In the genomic region with DNA sequence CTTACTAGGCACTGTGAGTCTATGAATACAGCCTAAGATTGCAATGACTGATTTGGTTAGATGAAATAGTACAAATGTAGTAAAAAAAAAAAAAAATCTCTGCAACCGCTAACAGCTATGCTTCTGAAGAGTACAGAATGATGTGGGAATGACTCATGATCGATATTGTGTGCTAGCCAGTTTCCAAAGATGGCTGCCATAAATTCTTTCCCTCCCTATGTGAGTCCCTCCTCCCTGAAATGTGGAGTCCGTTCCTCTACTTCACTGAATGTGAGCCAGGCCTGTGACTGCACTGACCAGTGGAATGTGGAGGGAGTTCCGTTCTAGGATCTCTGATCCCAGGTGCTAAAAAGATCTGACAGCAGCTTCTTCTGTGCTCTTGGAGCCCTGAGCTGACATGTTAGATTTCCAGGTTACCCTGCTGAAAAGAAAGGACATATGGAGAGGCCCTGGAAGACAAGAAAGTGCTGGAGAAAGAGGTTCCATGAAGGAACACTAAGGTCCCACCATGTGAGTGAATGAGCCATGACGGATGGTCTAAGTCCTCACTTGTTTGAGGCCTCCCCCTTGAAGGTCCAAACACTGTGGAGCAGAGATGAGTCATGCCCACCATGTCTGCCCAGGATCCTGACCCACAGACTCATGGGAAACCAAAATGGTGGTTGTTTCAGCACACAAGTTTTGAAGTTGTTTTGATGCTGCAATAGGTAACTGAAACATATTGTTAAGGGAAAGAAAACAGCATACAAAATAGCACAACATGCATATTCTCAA, we compare ENCODE assay signal across 25 cellular contexts. TPM values are rescaled to one million over a fixed set of nuclear protein-coding genes. Genes with fewer than 3 reads are reported as not detected.
DNase-seq lines count a peak whose midpoint lies in the region; ATAC-seq, FAIRE-seq and TF ChIP-seq lines count a peak whose summit lies in the region.
"Had no signal": no experiment of that assay in that cellular context is flagged by ENCODE, and none has a peak within 500 bp of the region (broad histone marks: within the 10 kb centered on the region; RNA-seq: fewer than 3 reads in every experiment).

No MANE protein-coding gene starts in this region.

- POLR2A ChIA-PET in HepG2 (lab: Yijun Ruan, JAX) (no interaction called here), PC-3 (lab: Charles Lee; ENCODE audit: unreplicated experiment) (no interaction called here)

- no peak overlapping the region for H3K4me3 Mint-ChIP-seq in Calu3 (ENCODE audit: low read depth, unreplicated experiment)
- H3K4me3 Mint-ChIP-seq: naive thymus-derived CD8-positive, alpha-beta T cell; WTC11 had no signal

- H3F3A ChIP-seq in PC-3 (ENCODE audit: low read length, unreplicated experiment), result no peaks in the 10 kb centered on the region

- no peak overlapping the region for H3K4me2 ChIP-seq in HepG2 (ENCODE audit: low read depth, low read length)
- H3K4me2 ChIP-seq in PC-3 (ENCODE audit: low read length), result no peak overlapping the region

- H3K79me2 ChIP-seq in HepG2 (ENCODE audit: insufficient read depth, low read length), result no peaks in the 10 kb centered on the region
- no peaks in the 10 kb centered on the region for H3K79me2 ChIP-seq in PC-3 (ENCODE audit: low read length)

- H3K27me3 ChIP-seq in HepG2 (ENCODE audit: control insufficient read depth in 1 of 2, insufficient read depth in 2 of 2, low read length in 2 of 2) (no peaks in the 10 kb centered on the region), right lobe of liver (no peaks in the 10 kb centered on the region), PC-3 (ENCODE audit: low read length) (peaks cover 4% of the 10 kb centered on the region; the same call in 1 of the 2 replicates), esophagus muscularis mucosa (no peaks in the 10 kb centered on the region), tibial nerve (no peaks in the 10 kb centered on the region), left lung (no peaks in the 10 kb centered on the region)
- H3K27me3 ChIP-seq: heart right ventricle, transverse colon had no signal

- CTCF ChIA-PET in HepG2 (lab: Yijun Ruan, JAX; ENCODE audit: low intra/inter-chr PET ratio, low total read pairs) (no interaction called here), PC-3 (lab: Charles Lee) (no interaction called here), Calu3 (lab: Charles Lee) (no interaction called here)

- TF ChIP-seq POLR2A in HepG2 (IDR thresholded peaks at IDR 0.05; ENCODE audit: insufficient read depth in 1 of 2, low read depth in 2 of 2, low read length in 2 of 2) (no peak), right lobe of liver (IDR thresholded peaks at IDR 0.05) (no peak), esophagus muscularis mucosa (IDR thresholded peaks at IDR 0.05; ENCODE audit: low read depth) (no peak), tibial nerve (IDR thresholded peaks at IDR 0.05) (no peak)

- H3K27ac Mint-ChIP-seq in Calu3 (ENCODE audit: unreplicated experiment), result no peak overlapping the region
- H3K27ac Mint-ChIP-seq: naive thymus-derived CD8-positive, alpha-beta T cell; WTC11 had no signal

- 76% methylated on average over 5 of the region's 5 CpGs for WGBS in HepG2 (ENCODE audit: low lambda C conversion rate)
- 88% methylated on average over 5 of the region's 5 CpGs for WGBS in right lobe of liver (ENCODE audit: insufficient coverage, low coverage, low lambda C conversion rate, missing lambda C conversion rate)
- WGBS in esophagus muscularis mucosa, result 73% methylated on average over 5 of the region's 5 CpGs
- WGBS in tibial nerve, 2 donors, result 84 to 87% methylated on average over 5 of the region's 5 CpGs

- H3K9me3 Mint-ChIP-seq in Calu3 (ENCODE audit: low read depth, unreplicated experiment), result no peaks in the 10 kb centered on the region
- H3K9me3 Mint-ChIP-seq: naive thymus-derived CD8-positive, alpha-beta T cell; WTC11 had no signal

- BruUV-seq in HepG2 (replicated peaks; lab: Mats Ljungman, UMichigan) (no TSS peak), PC-3 (replicated peaks; lab: Mats Ljungman, UMichigan) (no TSS peak), Calu3 (replicated peaks; lab: Mats Ljungman, UMichigan) (no TSS peak)

- no peak for FAIRE-seq in HepG2 (lab: Jason Lieb, UNC)
- FAIRE-seq: A204.1, endometrium had no signal

- no peak for TF ChIP-seq EP300 in HepG2 (IDR thresholded peaks at IDR 0.05; ENCODE audit: low read depth in 2 of 2, low read length in 2 of 2)
- no peak for TF ChIP-seq EP300 in HepG2 (CRISPR knock-in tag; IDR thresholded peaks at IDR 0.05; ENCODE audit: borderline replicate concordance)
- no peak for TF ChIP-seq EP300 in esophagus muscularis mucosa (IDR thresholded peaks at IDR 0.05)
- TF ChIP-seq EP300 in tibial nerve (IDR thresholded peaks at IDR 0.05), result no peak

- DNase-seq in HepG2 (ENCODE audit: low spot score) (no peak), right lobe of liver (no peak), PC-3 (peak; percentile 32), esophagus muscularis mucosa (ENCODE audit: extremely low spot score) (peak; percentile 72), tibial nerve (ENCODE audit: low spot score in 2 of 2) (no peak), left lung (no peak), NCI-H1048 (lab: John Stamatoyannopoulos, UW) (no peak), Calu3 (no peak)
- DNase-seq: activated CD8-positive, alpha-beta memory T cell treated with anti-CD3 and anti-CD28 coated beads, Interleukin-2, amount 50 U/mL, for 48 hours; cortex of kidney; heart right ventricle; left colon; naive thymus-derived CD8-positive, alpha-beta T cell; NCI-H1105 treated with DMSO at 0.1 percent for 48 hours; NCI-H2081 treated with DMSO at 0.1 percent for 48 hours; NCI-H446 treated with DMSO at 0.1 percent for 48 hours; stimulated activated CD4-positive, alpha-beta T cell treated with anti-CD3 and anti-CD28 coated beads, Interleukin-2, amount 100 ng/mL, for 48 hours; stimulated activated naive CD4-positive, alpha-beta T cell treated with Interleukin-2 at 50 U/mL for 16 hours; transverse colon had no signal

- no peaks in the 10 kb centered on the region for H3K36me3 Mint-ChIP-seq in Calu3 (ENCODE audit: insufficient read depth, unreplicated experiment)
- H3K36me3 Mint-ChIP-seq: naive thymus-derived CD8-positive, alpha-beta T cell; WTC11 had no signal

- intact Hi-C loops in HepG2 (cut with micrococcal nuclease; ENCODE audit: unreplicated experiment) (no loop called here), right lobe of liver (cut with DNase I) (no loop called here), PC-3 (cut with micrococcal nuclease) (no loop called here), esophagus muscularis mucosa (cut with DNase I) (no loop called here), left lung (cut with DNase I) (no loop called here), Calu3 (cut with micrococcal nuclease; ENCODE audit: unreplicated experiment) (no loop called here)

- H3K27me3 Mint-ChIP-seq in Calu3 (ENCODE audit: unreplicated experiment), result peaks cover 58% of the 10 kb centered on the region

- H4K20me1 ChIP-seq in HepG2 (ENCODE audit: insufficient read depth, low read length) (no peaks in the 10 kb centered on the region), PC-3 (ENCODE audit: low read length) (no peaks in the 10 kb centered on the region)

- H3K4me1 ChIP-seq in HepG2 (ENCODE audit: insufficient read depth, low read length), result peaks cover 35% of the 10 kb centered on the region
- no peaks in the 10 kb centered on the region for H3K4me1 ChIP-seq in right lobe of liver
- no peaks in the 10 kb centered on the region for H3K4me1 ChIP-seq in PC-3 (ENCODE audit: insufficient read depth, low read length)
- H3K4me1 ChIP-seq in esophagus muscularis mucosa, result peaks cover 0 to 49% (median 34%) of the 10 kb centered on the region in 4 donors
- H3K4me1 ChIP-seq in tibial nerve, result no peaks in the 10 kb centered on the region
- H3K4me1 ChIP-seq in left lung, result no peaks in the 10 kb centered on the region
- H3K4me1 ChIP-seq: transverse colon had no signal

- ATAC-seq in HepG2 (no peak), right lobe of liver (no peak), PC-3 (no peak), left lung (no peak)
- ATAC-seq: left colon; naive thymus-derived CD8-positive, alpha-beta T cell; WTC11 had no signal

- H3K27ac ChIP-seq in HepG2 (ENCODE audit: extremely low read length, insufficient read depth, low read length), result no peak overlapping the region
- H3K27ac ChIP-seq in right lobe of liver, result no peak overlapping the region
- H3K27ac ChIP-seq in PC-3 (ENCODE audit: low read length), result no peak overlapping the region
- peak overlapping the region in 3 of 4 donors; percentile 18 to 45 (median 34) for H3K27ac ChIP-seq in esophagus muscularis mucosa (replicated peaks in 1 of 4)
- no peak overlapping the region for H3K27ac ChIP-seq in tibial nerve
- no peak overlapping the region for H3K27ac ChIP-seq in left lung
- H3K27ac ChIP-seq: heart right ventricle, SK-N-MC, transverse colon had no signal

- no peak overlapping the region for H3K9ac ChIP-seq in HepG2 (ENCODE audit: insufficient read depth, low read depth, low read length)
- H3K9ac ChIP-seq in PC-3 (ENCODE audit: low read length), result no peak overlapping the region

- TF ChIP-seq CTCF in HepG2 (CRISPR knock-in tag; IDR thresholded peaks at IDR 0.05), result no peak
- no peak for TF ChIP-seq CTCF in right lobe of liver (IDR thresholded peaks at IDR 0.05)
- no peak for TF ChIP-seq CTCF in PC-3 (conservative IDR thresholded peaks at IDR 0.05; ENCODE audit: low read depth, low read length)
- no peak for TF ChIP-seq CTCF in esophagus muscularis mucosa (IDR thresholded peaks at IDR 0.05)
- no peak for TF ChIP-seq CTCF in tibial nerve (IDR thresholded peaks at IDR 0.05)
- no peak for TF ChIP-seq CTCF in left lung (IDR thresholded peaks at IDR 0.05)
- no peak for TF ChIP-seq CTCF in Calu3 (IDR thresholded peaks at IDR 0.05; ENCODE audit: unreplicated experiment)

- in situ Hi-C loops in HepG2 (cut with HindIII; ENCODE audit: extremely low pct_ligation_motif_present, low pct_unique_long_range_greater_than_20kb), result no loop called here

- H3K9me2 ChIP-seq in PC-3 (replicated peaks; ENCODE audit: low read length), result no peaks in the 10 kb centered on the region

- H2AFZ ChIP-seq in HepG2 (ENCODE audit: low read length) (no peak overlapping the region), PC-3 (ENCODE audit: low read length) (no peak overlapping the region)

- H3K36me3 ChIP-seq in HepG2 (replicated peaks in 1 of 2; ENCODE audit: control insufficient read depth in 1 of 2, insufficient read depth in 2 of 2, low read length in 2 of 2), result no peaks in the 10 kb centered on the region
- H3K36me3 ChIP-seq in right lobe of liver, result no peaks in the 10 kb centered on the region
- no peaks in the 10 kb centered on the region for H3K36me3 ChIP-seq in PC-3 (ENCODE audit: low read depth, low read length)
- H3K36me3 ChIP-seq in esophagus muscularis mucosa, result peaks cover 13 to 47% (median 30%) of the 10 kb centered on the region in 4 donors
- no peaks in the 10 kb centered on the region for H3K36me3 ChIP-seq in tibial nerve
- peaks cover 0 to 7% of the 10 kb centered on the region in 2 donors for H3K36me3 ChIP-seq in left lung
- H3K36me3 ChIP-seq: transverse colon had no signal

- no peak for TF ChIP-seq RAD21 in HepG2 (CRISPR knock-in tag; IDR thresholded peaks at IDR 0.05)

- no peaks in the 10 kb centered on the region for H3K9me3 ChIP-seq in HepG2 (ENCODE audit: low read length)
- no peaks in the 10 kb centered on the region for H3K9me3 ChIP-seq in right lobe of liver
- H3K9me3 ChIP-seq in PC-3 (ENCODE audit: low read length), result no peaks in the 10 kb centered on the region
- no peaks in the 10 kb centered on the region for H3K9me3 ChIP-seq in esophagus muscularis mucosa
- H3K9me3 ChIP-seq in tibial nerve, result no peaks in the 10 kb centered on the region
- no peaks in the 10 kb centered on the region for H3K9me3 ChIP-seq in left lung
- H3K9me3 ChIP-seq: heart right ventricle, transverse colon had no signal

- H3K4me1 Mint-ChIP-seq in Calu3 (ENCODE audit: low read depth, unreplicated experiment), result no peaks in the 10 kb centered on the region

- no peak overlapping the region for H3K4me3 ChIP-seq in HepG2 (replicated peaks in 1 of 3; ENCODE audit: insufficient read depth in 1 of 3, low read depth in 2 of 3, low read length in 3 of 3)
- no peak overlapping the region for H3K4me3 ChIP-seq in right lobe of liver
- H3K4me3 ChIP-seq in PC-3 (ENCODE audit: low read length), result no peak overlapping the region
- H3K4me3 ChIP-seq in esophagus muscularis mucosa, result no peak overlapping the region
- H3K4me3 ChIP-seq in tibial nerve, result no peak overlapping the region
- H3K4me3 ChIP-seq in left lung, result no peak overlapping the region
- H3K4me3 ChIP-seq: heart right ventricle, SK-N-MC, transverse colon had no signal

RNA-seq across cellular contexts. Expression of a gene that starts 46.3 kb away (rescaled TPM):
- total RNA-seq in HepG2 (2016; rRNA removed; fragmentation: Illumina TruSeq; extraction: Trizol), result 6.2 and 10.2 TPM in 2 replicates
- total RNA-seq in HepG2 (2016; cell fraction: cytosol; rRNA removed; fragmentation: Illumina TruSeq; extraction: Trizol; ENCODE audit: low read depth), result 7.1 TPM in 2 replicates
- 6.5 and 10.7 TPM in 2 replicates for total RNA-seq in HepG2 (2016; cell fraction: insoluble cytoplasmic fraction; rRNA removed; fragmentation: Illumina TruSeq; extraction: Trizol)
- 7.4 and 9.0 TPM in 2 replicates for total RNA-seq in HepG2 (2016; cell fraction: membrane; rRNA removed; fragmentation: Illumina TruSeq; extraction: Trizol)
- 6.0 and 6.2 TPM in 2 replicates for total RNA-seq in HepG2 (2016; cell fraction: nucleus; rRNA removed; fragmentation: Illumina TruSeq; extraction: Trizol)
- 3.1 and 3.8 TPM in 2 replicates for polyA plus RNA-seq in HepG2 (2011; rRNA removed)
- polyA plus RNA-seq in HepG2 (2011; cell fraction: cytosol; rRNA removed), result 3.0 and 3.5 TPM in 2 replicates
- polyA plus RNA-seq in HepG2 (2011; cell fraction: nucleus; rRNA removed), result 2.5 and 3.9 TPM in 2 replicates
- 3.7 and 6.9 TPM in 2 replicates for polyA plus RNA-seq in HepG2 (2012)
- 2.6 and 3.2 TPM in 2 replicates for polyA plus RNA-seq in HepG2 (2016; cell fraction: cytosol; fragmentation: Illumina TruSeq; extraction: Trizol; ENCODE audit: low read depth)
- polyA plus RNA-seq in HepG2 (2016; cell fraction: insoluble cytoplasmic fraction; fragmentation: Illumina TruSeq; extraction: Trizol; ENCODE audit: low read depth), result 7.5 and 8.9 TPM in 2 replicates
- 4.2 and 5.5 TPM in 2 replicates for polyA plus RNA-seq in HepG2 (2016; cell fraction: membrane; fragmentation: Illumina TruSeq; extraction: Trizol; ENCODE audit: low read depth)
- polyA plus RNA-seq in HepG2 (2016; cell fraction: nucleus; fragmentation: Illumina TruSeq; extraction: Trizol; ENCODE audit: insufficient read depth, low read depth), result 2.1 and 4.9 TPM in 2 replicates
- polyA minus RNA-seq in HepG2 (2011; rRNA and poly(A)+ RNA removed; ENCODE audit: low replicate concordance), result 6.4 TPM in 1 of 2 replicates, not detected in the other
- 3.3 and 4.8 TPM in 2 replicates for polyA minus RNA-seq in HepG2 (2011; cell fraction: cytosol; rRNA and poly(A)+ RNA removed)
- 9.3 and 13.4 TPM in 2 replicates for polyA minus RNA-seq in HepG2 (2011; cell fraction: nucleus; rRNA and poly(A)+ RNA removed)
- total RNA-seq in right lobe of liver, result 1 to 10 TPM; 1.5 to 3.6 (median 2.0) TPM
- 2.5 and 2.7 TPM in 2 replicates for total RNA-seq in PC-3 (2014; rRNA removed)
- 100 to 1,000 TPM in 2 of 4 donors, 10 to 100 TPM in 2; 75.0 to 169 (median 104) TPM for total RNA-seq in esophagus muscularis mucosa
- total RNA-seq in tibial nerve, result 1 to 10 TPM; 1.3 to 5.7 (median 2.3) TPM
- 1 to 10 TPM; 6.2 to 7.6 TPM for total RNA-seq in left lung
- 5.7 and 7.2 TPM in 2 replicates for total RNA-seq in Calu3 (2022)
- total RNA-seq: T-helper 2 cell treated with Interferon-gamma antibody and Interleukin-4, amounts not matched to agents 100 ng/mL and 5 ng/mL, for 36 hours had no signal
- polyA plus RNA-seq: BJ; naive thymus-derived CD8-positive, alpha-beta T cell had no signal

Comparison
In these comparisons a context has a peak if more than half of its experiments do, and no peak if none do; other contexts are left out.
1. DNase-seq: peak in PC-3 (single experiment) and esophagus muscularis mucosa (single experiment); none in HepG2 (single experiment), right lobe of liver (0 of 3), tibial nerve (0 of 2), left lung (0 of 2), NCI-H1048 (single experiment) and Calu3 (single experiment).
2. H3K27ac ChIP-seq: peak in esophagus muscularis mucosa (3 of 4); none in HepG2 (single experiment), right lobe of liver (0 of 3), PC-3 (single experiment), tibial nerve (0 of 4) and left lung (0 of 2).